Comparison of ENCODE assay signal across 10 cellular contexts in genomic region chr2:191244350-191244749, GRCh38. TPM values are rescaled to one million over a fixed set of nuclear protein-coding genes. Genes with fewer than 3 reads are reported as not detected.
DNase-seq lines count a peak whose midpoint lies in the region; ATAC-seq and TF ChIP-seq lines count a peak whose summit lies in the region.
"Had no signal": no experiment of that assay in that cellular context is flagged by ENCODE, and none has a peak within 500 bp of the region (broad histone marks: within the 10 kb centered on the region; RNA-seq: fewer than 3 reads in every experiment).

No MANE protein-coding gene starts in this region.

- H3K36me3 Mint-ChIP-seq in activated naive CD8-positive, alpha-beta T cell = no peaks in the 10 kb centered on the region
- H3K36me3 Mint-ChIP-seq: CD4-positive, CD25-positive, alpha-beta regulatory T cell had no signal

- no peak for ATAC-seq in right cardiac atrium

- DNase-seq in left ventricle myocardium inferior (no peak), right cardiac atrium (no peak), islet precursor cell (peak; percentile 33), uterus (no peak), Ammon's horn (ENCODE audit: low spot score) (no peak)
- no peak for DNase-seq in effector CD8-positive, alpha-beta T cell (lab: John Stamatoyannopoulos, UW)
- no peak for DNase-seq in activated effector memory CD4-positive, alpha-beta T cell treated with Interleukin-2 at 50 U/mL for 16 hours

- H3K27me3 Mint-ChIP-seq in activated naive CD8-positive, alpha-beta T cell = peaks cover 3% of the 10 kb centered on the region

- H3K4me3 ChIP-seq in left ventricle myocardium inferior (peak overlapping the region; percentile 92), right cardiac atrium (ENCODE audit: low read length) (no peak overlapping the region), uterus (no peak overlapping the region)

- H3K36me3 ChIP-seq in left ventricle myocardium inferior (no peaks in the 10 kb centered on the region), uterus (no peaks in the 10 kb centered on the region)
- H3K36me3 ChIP-seq: pancreas had no signal

- peak overlapping the region; percentile 84 for H3K4me3 Mint-ChIP-seq in activated naive CD8-positive, alpha-beta T cell

- WGBS in right cardiac atrium = 95% methylated on average over 2 of the region's 2 CpGs

- peaks cover 46% of the 10 kb centered on the region for H3K4me1 ChIP-seq in left ventricle myocardium inferior
- peaks cover 2% of the 10 kb centered on the region for H3K4me1 ChIP-seq in right cardiac atrium (ENCODE audit: control insufficient read depth, insufficient read depth, low read length)
- peaks cover 0 to 14% of the 10 kb centered on the region in 2 donors for H3K4me1 ChIP-seq in uterus

- no peak for TF ChIP-seq POLR2A in uterus (IDR thresholded peaks at IDR 0.05)

- no peak overlapping the region for H3K27ac Mint-ChIP-seq in activated naive CD8-positive, alpha-beta T cell
- H3K27ac Mint-ChIP-seq: CD4-positive, CD25-positive, alpha-beta regulatory T cell had no signal

- peaks cover 19% of the 10 kb centered on the region for H3K4me1 Mint-ChIP-seq in activated naive CD8-positive, alpha-beta T cell (ENCODE audit: low read depth)

- intact Hi-C loops in left ventricle myocardium inferior (cut with micrococcal nuclease) (loop anchor here (10.0 kb wide), 1 partner anchor 130 kb away; no protein-coding TSS in a partner anchor), right cardiac atrium (cut with DNase I) (no loop called here), uterus (cut with DNase I; ENCODE audit: low total_unique reads) (no loop called here)

- H3K27ac ChIP-seq in left ventricle myocardium inferior (replicated peaks) (peak overlapping the region; percentile 92), right cardiac atrium (ENCODE audit: low read length) (no peak overlapping the region), uterus (peak overlapping the region; percentile 65 to 85)

- H3K9me3 ChIP-seq in left ventricle myocardium inferior (replicated peaks) = peaks cover 7% of the 10 kb centered on the region
- H3K9me3 ChIP-seq in right cardiac atrium (ENCODE audit: control insufficient read depth, low read length) = no peaks in the 10 kb centered on the region
- no peaks in the 10 kb centered on the region for H3K9me3 ChIP-seq in uterus
- H3K9me3 ChIP-seq: pancreas had no signal

- no peaks in the 10 kb centered on the region for H3K9me3 Mint-ChIP-seq in activated naive CD8-positive, alpha-beta T cell (ENCODE audit: low read depth)

- H3K27me3 ChIP-seq in left ventricle myocardium inferior (ENCODE audit: low read depth) = no peaks in the 10 kb centered on the region
- no peaks in the 10 kb centered on the region for H3K27me3 ChIP-seq in right cardiac atrium (ENCODE audit: control insufficient read depth, insufficient read depth)
- no peaks in the 10 kb centered on the region for H3K27me3 ChIP-seq in uterus
- H3K27me3 ChIP-seq: pancreas had no signal

- TF ChIP-seq CTCF in left ventricle myocardium inferior (IDR thresholded peaks at IDR 0.05; ENCODE audit: borderline replicate concordance) (no peak), uterus (IDR thresholded peaks at IDR 0.05) (no peak)

RNA-seq across cellular contexts. Expression of gene MYO1B, which starts 0.9 kb away (rescaled TPM):
- total RNA-seq in left ventricle myocardium inferior (16.2 TPM), right cardiac atrium (10 to 100 TPM; 10.3 to 16.3 (median 13.2) TPM), uterus (100 to 1,000 TPM in 1 of 4 donors, 10 to 100 TPM in 3; 10.3 to 169 (median 29.5) TPM)
- 6.0 TPM for polyA plus RNA-seq in right cardiac atrium
- total RNA-seq: CD4-positive, CD25-positive, alpha-beta regulatory T cell had no signal
- polyA plus RNA-seq: CD4-positive, CD25-positive, alpha-beta regulatory T cell had no signal
